8 cellular contexts compared by ENCODE assay signal in the genomic region with DNA sequence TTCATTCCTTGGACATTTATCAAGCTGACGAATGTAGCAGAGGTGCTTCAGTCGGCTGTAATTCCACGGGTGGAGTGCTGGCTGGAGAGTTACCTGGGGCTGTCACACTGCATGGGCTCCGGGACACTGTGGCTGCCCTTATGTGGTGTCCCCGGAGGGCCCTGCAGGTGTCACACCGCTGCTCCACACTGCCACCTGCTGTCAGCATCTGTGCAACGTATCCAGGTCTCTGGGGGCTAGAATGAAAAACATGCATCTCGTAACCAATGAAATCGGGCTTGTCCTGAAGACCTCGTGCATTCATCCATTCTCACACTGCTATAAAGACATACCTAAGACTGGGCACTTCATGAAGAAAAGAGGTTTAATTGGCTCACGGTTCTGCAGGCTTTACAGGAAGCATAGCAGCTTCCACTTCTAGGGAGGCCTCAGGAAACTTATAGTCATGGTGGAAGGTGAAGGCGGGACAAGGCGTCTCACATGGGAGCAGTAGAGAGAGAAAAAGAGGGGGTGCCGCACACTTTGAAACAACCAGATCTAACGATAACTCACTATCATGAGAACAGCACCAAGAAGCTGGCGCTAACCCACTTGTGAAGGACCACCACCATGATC. TPM values are rescaled to one million over a fixed set of nuclear protein-coding genes. Genes with fewer than 3 reads are reported as not detected.
DNase-seq lines count a peak whose midpoint lies in the region; ATAC-seq, FAIRE-seq and TF ChIP-seq lines count a peak whose summit lies in the region.

No MANE protein-coding gene starts in this region.

- peak overlapping the region; percentile 26 for H3K27ac Mint-ChIP-seq in activated CD4-positive, alpha-beta memory T cell treated with anti-CD3 and anti-CD28 coated beads for 36 hours

- intact Hi-C loops in A673 (cut with micrococcal nuclease; ENCODE audit: unreplicated experiment): no loop called here
- intact Hi-C loops in activated CD4-positive, alpha-beta memory T cell treated with anti-CD3 and anti-CD28 coated beads for 36 hours (cut with micrococcal nuclease): loop anchor here (1.0 kb wide), 1 partner anchor 42 kb away; no protein-coding TSS in a partner anchor

- no peaks in the 10 kb centered on the region for H3K27me3 ChIP-seq in A673 (replicated peaks; ENCODE audit: insufficient read depth, low read depth, low read length, poor library complexity)

- peaks cover 9% of the 10 kb centered on the region for H3K9me3 Mint-ChIP-seq in activated CD4-positive, alpha-beta memory T cell treated with anti-CD3 and anti-CD28 coated beads for 36 hours

- H3K27me3 Mint-ChIP-seq in activated CD4-positive, alpha-beta memory T cell treated with anti-CD3 and anti-CD28 coated beads for 36 hours: no peaks in the 10 kb centered on the region

- H3K36me3 Mint-ChIP-seq in activated CD4-positive, alpha-beta memory T cell treated with anti-CD3 and anti-CD28 coated beads for 36 hours: no peaks in the 10 kb centered on the region

- no peak overlapping the region for H3K4me3 Mint-ChIP-seq in activated CD4-positive, alpha-beta memory T cell treated with anti-CD3 and anti-CD28 coated beads for 36 hours

- no peaks in the 10 kb centered on the region for H3K4me1 ChIP-seq in A673 (ENCODE audit: insufficient read depth, low read length, poor library complexity, severe bottlenecking)

- no peak overlapping the region for H3K27ac ChIP-seq in A673 (ENCODE audit: low read depth, low read length, poor library complexity, severe bottlenecking)

- no peaks in the 10 kb centered on the region for H3K9me3 ChIP-seq in A673 (ENCODE audit: low read depth, low read length, poor library complexity, severe bottlenecking)

- peak; percentile 88 for TF ChIP-seq CTCF in A673 (conservative IDR thresholded peaks at IDR 0.05; ENCODE audit: low read depth, low read length)

- H3K4me1 Mint-ChIP-seq in activated CD4-positive, alpha-beta memory T cell treated with anti-CD3 and anti-CD28 coated beads for 36 hours (ENCODE audit: low read depth): peaks cover 11% of the 10 kb centered on the region

- BruUV-seq in A673 (replicated peaks; lab: Mats Ljungman, UMichigan): no TSS peak

- POLR2A ChIA-PET in A673 (lab: Charles Lee; ENCODE audit: low non-redundant PET): no interaction called here
- POLR2A ChIA-PET in activated CD4-positive, alpha-beta memory T cell treated with anti-CD3 and anti-CD28 coated beads for 36 hours (lab: Charles Lee): interaction anchor here (0.9 kb wide), 1 partner anchor 46 kb away, joined by 3 read pairs; no protein-coding TSS in a partner anchor

- no peaks in the 10 kb centered on the region for H3K36me3 ChIP-seq in A673 (ENCODE audit: insufficient read depth, low read length, poor library complexity, severe bottlenecking)

- ATAC-seq in GM19463 (IDR thresholded peaks at IDR 0.05; ENCODE audit: unreplicated experiment): no peak

- no peak overlapping the region for H3K4me3 ChIP-seq in A673 (ENCODE audit: low read depth, low read length, poor library complexity, severe bottlenecking)

- FAIRE-seq in GM12891 (lab: Jason Lieb, UNC): peak; percentile 95

- TF ChIP-seq POLR2A in GM12891 (IDR thresholded peaks at IDR 0.05; ENCODE audit: low read depth, low read length): no peak

- peak; percentile 60 for DNase-seq in A673 (ENCODE audit: low spot score)
- peak; percentile 68 for DNase-seq in GM12891 (ENCODE audit: insufficient read length, low spot score)
- DNase-seq in NCI-H2171 (lab: John Stamatoyannopoulos, UW): peak; percentile 42
- DNase-seq in activated CD4-positive, alpha-beta memory T cell treated with anti-CD3 and anti-CD28 coated beads for 36 hours: peak; percentile 88
- peak; percentile 77 for DNase-seq in effector CD8-positive, alpha-beta T cell (lab: John Stamatoyannopoulos, UW)
- DNase-seq in mesenteric fat pad (ENCODE audit: low spot score): peak; percentile 89
- peak; percentile 56 to 88 for DNase-seq in stimulated activated CD8-positive, alpha-beta memory T cell treated with anti-CD3 and anti-CD28 coated beads, Interleukin-4, amount 100 ng/mL, for 4 hours (ENCODE audit: low read depth in 2 of 2, low spot score in 1 of 2)

- CTCF ChIA-PET in A673 (lab: Charles Lee): interaction anchor here (0.6 to 1.3 kb wide), 2 partner anchors 11 to 41 kb away, joined by 3 to 7 read pairs; no protein-coding TSS in a partner anchor
- CTCF ChIA-PET in activated CD4-positive, alpha-beta memory T cell treated with anti-CD3 and anti-CD28 coated beads for 36 hours (lab: Charles Lee): interaction anchor here (0.7 to 2.5 kb wide), 14 partner anchors 12 to 224 kb away, joined by 3 to 11 read pairs (median 4); no protein-coding TSS in a partner anchor

TF ChIP-seq in GM12891, 5 proteins besides CTCF, POLR2A, EP300 and RAD21:
- TF ChIP-seq SPI1 (IDR thresholded peaks at IDR 0.05; ENCODE audit: low read depth, low read length): no peak
- TF ChIP-seq POU2F2 (IDR thresholded peaks at IDR 0.05; ENCODE audit: low read depth, low read length): no peak
- TF ChIP-seq PAX5 (IDR thresholded peaks at IDR 0.05; ENCODE audit: insufficient read depth, low read length, severe bottlenecking): no peak
- no peak for TF ChIP-seq TAF1 (IDR thresholded peaks at IDR 0.05; ENCODE audit: low read depth, low read length)
- no peak for TF ChIP-seq POLR2AphosphoS5 (IDR thresholded peaks at IDR 0.05; ENCODE audit: low read depth, low read length)

RNA-seq across cellular contexts. Expression of a gene that starts 46.7 kb away (rescaled TPM):
- total RNA-seq in A673 (2021) (22.0 and 25.6 TPM in 2 replicates), mesenteric fat pad (32.4 TPM)
- polyA plus RNA-seq in GM12891 (2012; ENCODE audit: low read depth, missing spikeins): 1.0 TPM
- 1 to 10 TPM; 5.3 to 6.6 TPM for total RNA-seq in activated CD4-positive, alpha-beta memory T cell treated with anti-CD3 and anti-CD28 coated beads for 36 hours

RNA-seq across cellular contexts. Expression of a gene that starts 54.6 kb away (rescaled TPM):
- total RNA-seq in A673 (2021): 59.6 and 72.1 TPM in 2 replicates
- 8.4 TPM for polyA plus RNA-seq in GM12891 (2012; ENCODE audit: low read depth, missing spikeins)
- total RNA-seq in activated CD4-positive, alpha-beta memory T cell treated with anti-CD3 and anti-CD28 coated beads for 36 hours: 10 to 100 TPM; 29.2 to 30.3 TPM
- total RNA-seq in mesenteric fat pad: 21.7 TPM
